In the genomic region with DNA sequence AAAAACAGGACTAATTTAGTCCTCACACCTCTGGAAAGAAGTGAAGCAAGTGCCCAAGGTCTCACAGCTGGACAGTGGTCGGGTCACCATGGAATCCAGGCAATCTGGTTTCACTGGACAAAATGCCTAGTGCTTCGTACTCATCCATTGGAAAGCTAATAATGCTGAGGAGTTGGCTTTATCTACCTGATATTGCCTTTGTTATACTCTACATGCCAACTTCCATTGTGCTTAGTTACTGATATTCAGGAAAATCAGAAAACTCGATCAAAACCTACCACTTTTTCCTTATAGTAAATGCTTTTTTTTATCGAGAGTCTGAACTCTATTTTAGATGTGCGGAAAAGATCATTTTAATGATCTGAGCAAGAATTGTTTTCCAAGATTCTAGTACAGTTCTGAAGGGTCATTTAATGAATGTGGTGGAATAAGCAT, we compare ENCODE assay signal across 1 cellular context.
A peak's percentile ranks its signal among the peaks of the same experiment; 100 is the strongest.
TF ChIP-seq lines count a peak whose summit lies in the region.

No MANE protein-coding gene starts in this region.

TF ChIP-seq in HEK293, 187 proteins besides CTCF, POLR2A, EP300 and RAD21 (continued from another document):
- TF ChIP-seq, protein P1, sequence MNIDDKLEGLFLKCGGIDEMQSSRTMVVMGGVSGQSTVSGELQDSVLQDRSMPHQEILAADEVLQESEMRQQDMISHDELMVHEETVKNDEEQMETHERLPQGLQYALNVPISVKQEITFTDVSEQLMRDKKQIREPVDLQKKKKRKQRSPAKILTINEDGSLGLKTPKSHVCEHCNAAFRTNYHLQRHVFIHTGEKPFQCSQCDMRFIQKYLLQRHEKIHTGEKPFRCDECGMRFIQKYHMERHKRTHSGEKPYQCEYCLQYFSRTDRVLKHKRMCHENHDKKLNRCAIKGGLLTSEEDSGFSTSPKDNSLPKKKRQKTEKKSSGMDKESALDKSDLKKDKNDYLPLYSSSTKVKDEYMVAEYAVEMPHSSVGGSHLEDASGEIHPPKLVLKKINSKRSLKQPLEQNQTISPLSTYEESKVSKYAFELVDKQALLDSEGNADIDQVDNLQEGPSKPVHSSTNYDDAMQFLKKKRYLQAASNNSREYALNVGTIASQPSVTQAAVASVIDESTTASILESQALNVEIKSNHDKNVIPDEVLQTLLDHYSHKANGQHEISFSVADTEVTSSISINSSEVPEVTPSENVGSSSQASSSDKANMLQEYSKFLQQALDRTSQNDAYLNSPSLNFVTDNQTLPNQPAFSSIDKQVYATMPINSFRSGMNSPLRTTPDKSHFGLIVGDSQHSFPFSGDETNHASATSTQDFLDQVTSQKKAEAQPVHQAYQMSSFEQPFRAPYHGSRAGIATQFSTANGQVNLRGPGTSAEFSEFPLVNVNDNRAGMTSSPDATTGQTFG (tag by site-specific recombination; IDR thresholded peaks at IDR 0.05; ENCODE audit: borderline replicate concordance), result no peak
- TF ChIP-seq ZSCAN30 (tag by site-specific recombination; IDR thresholded peaks at IDR 0.05) (0 out of 2 replicates have a peak, but pooled peaks have one; percentile 4), KLF9 (tag by site-specific recombination; IDR thresholded peaks at IDR 0.05; ENCODE audit: low read depth) (no peak), ZNF398 (tag by site-specific recombination; IDR thresholded peaks at IDR 0.05) (no peak)
TF ChIP-seq in HEK293: peak in this region for 3.
